7 cellular contexts compared by ENCODE assay signal in genomic region chr16:18401851-18402657, GRCh38.
DNase-seq lines count a peak whose midpoint lies in the region; ATAC-seq and TF ChIP-seq lines count a peak whose summit lies in the region.
"Not testable (repeated sequence)": the region's sequence is repeated elsewhere in the genome, so short reads cannot be mapped to it uniquely, and the experiment has no call there.

No MANE protein-coding gene starts in this region.

- H3K9me3 Mint-ChIP-seq in activated naive CD8-positive, alpha-beta T cell treated with anti-CD3 and anti-CD28 coated beads, Interleukin-2, amount 50 U/mL, for 24 hours = not testable (repeated sequence)

- not testable (repeated sequence) for H3K27me3 ChIP-seq in right cardiac atrium (ENCODE audit: control insufficient read depth, insufficient read depth)

- H3K9me3 ChIP-seq in right cardiac atrium (ENCODE audit: control insufficient read depth, low read length) = not testable (repeated sequence)

- not testable (repeated sequence) for H3K27me3 Mint-ChIP-seq in activated naive CD8-positive, alpha-beta T cell treated with anti-CD3 and anti-CD28 coated beads, Interleukin-2, amount 50 U/mL, for 24 hours

- intact Hi-C loops in right cardiac atrium (cut with DNase I) = not testable (repeated sequence)

- DNase-seq in activated naive CD8-positive, alpha-beta T cell treated with anti-CD3 and anti-CD28 coated beads, Interleukin-2, amount 50 U/mL, for 24 hours; right cardiac atrium; omental fat pad (ENCODE audit: low spot score): not testable (repeated sequence)

- not testable (repeated sequence) for H3K27ac Mint-ChIP-seq in activated naive CD8-positive, alpha-beta T cell treated with anti-CD3 and anti-CD28 coated beads, Interleukin-2, amount 50 U/mL, for 24 hours

- not testable (repeated sequence) for H3K4me3 ChIP-seq in right cardiac atrium (ENCODE audit: low read length)

- H3K27ac ChIP-seq in right cardiac atrium (ENCODE audit: low read length) = not testable (repeated sequence)

- not testable (repeated sequence) for H3K36me3 Mint-ChIP-seq in activated naive CD8-positive, alpha-beta T cell treated with anti-CD3 and anti-CD28 coated beads, Interleukin-2, amount 50 U/mL, for 24 hours (ENCODE audit: low read depth)

- WGBS in right cardiac atrium = no CpG with 5 or more reads among the region's 88 CpGs

- not testable (repeated sequence) for H3K4me1 Mint-ChIP-seq in activated naive CD8-positive, alpha-beta T cell treated with anti-CD3 and anti-CD28 coated beads, Interleukin-2, amount 50 U/mL, for 24 hours

- ATAC-seq in GM18907 (IDR thresholded peaks at IDR 0.05; ENCODE audit: unreplicated experiment) = peak; percentile 59
- ATAC-seq in HG02571 (IDR thresholded peaks at IDR 0.05; ENCODE audit: unreplicated experiment) = peak; percentile 63
- peak; percentile 65 for ATAC-seq in HG03280 (IDR thresholded peaks at IDR 0.05; ENCODE audit: unreplicated experiment)
- peak; percentile 97 for ATAC-seq in SK-N-SH treated with all-trans-retinoic acid at 6 μM for 48 hours
- ATAC-seq in activated naive CD8-positive, alpha-beta T cell treated with anti-CD3 and anti-CD28 coated beads, Interleukin-2, amount 50 U/mL, for 24 hours = peak; percentile 77
- ATAC-seq in right cardiac atrium = peak; percentile 93 to 94
- ATAC-seq in omental fat pad (ENCODE audit: low FRiP score) = peak; percentile 64

- H3K4me1 ChIP-seq in right cardiac atrium (ENCODE audit: control insufficient read depth, insufficient read depth, low read length) = not testable (repeated sequence)

- not testable (repeated sequence) for H3K4me3 Mint-ChIP-seq in activated naive CD8-positive, alpha-beta T cell treated with anti-CD3 and anti-CD28 coated beads, Interleukin-2, amount 50 U/mL, for 24 hours

- not testable (repeated sequence) for TF ChIP-seq CTCF in omental fat pad (IDR thresholded peaks at IDR 0.05)
